ENCODE assay signal across 8 cellular contexts in the genomic region with DNA sequence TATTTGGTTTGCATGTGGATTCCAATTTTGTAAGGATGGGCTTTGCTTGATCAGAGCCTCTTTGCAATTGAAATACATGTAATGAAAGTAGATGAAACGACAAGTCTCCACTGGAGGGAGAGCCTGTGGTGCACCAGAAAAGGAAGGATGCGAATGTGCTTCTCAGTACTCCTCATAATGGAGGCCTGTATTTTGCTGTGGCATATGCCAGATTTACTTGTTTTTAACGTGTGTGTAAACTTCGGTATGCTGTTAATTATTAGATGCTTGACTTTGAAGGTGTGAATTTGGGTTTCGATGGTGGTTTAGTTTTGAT. TPM values are rescaled to one million over a fixed set of nuclear protein-coding genes. Genes with fewer than 3 reads are reported as not detected.
DNase-seq lines count a peak whose midpoint lies in the region; ATAC-seq and TF ChIP-seq lines count a peak whose summit lies in the region.

No MANE protein-coding gene starts in this region.

- DNase-seq in stimulated activated CD4-positive, alpha-beta T cell treated with anti-CD3 and anti-CD28 coated beads, Interleukin-2, amount 100 ng/mL, for 4 hours (ENCODE audit: low read depth): peak; percentile 10
- DNase-seq in stimulated activated CD4-positive, alpha-beta T cell treated with anti-CD3 and anti-CD28 coated beads, Interleukin-12 subunit alpha, Interleukin-12 subunit beta, amount 100 ng/mL, for 4 hours: no peak
- DNase-seq in activated CD4-positive, alpha-beta T cell treated with anti-CD3 and anti-CD28 coated beads for 48 hours: peak; percentile 40
- DNase-seq in fibroblast of mammary gland (ENCODE audit: low read depth) (peak; percentile 62), renal cortical epithelial cell (ENCODE audit: low read depth) (peak; percentile 52), UCSD-AML1 (lab: John Stamatoyannopoulos, UW; ENCODE audit: unreplicated experiment) (no peak)

- no peak overlapping the region for H3K9ac ChIP-seq in HUES64 (ENCODE audit: low read depth, low read length)

- 30% methylated on average over 5 of the region's 5 CpGs for WGBS in HUES64

- peak overlapping the region; percentile 93 for H3K4me3 ChIP-seq in HUES64 (ENCODE audit: low read length)
- no peak overlapping the region for H3K4me3 ChIP-seq in fibroblast of mammary gland (ENCODE audit: control insufficient read depth, low read depth, low read length)

- H3K36me3 ChIP-seq in HUES64 (ENCODE audit: insufficient read depth, low read length): peaks cover 22% of the 10 kb centered on the region

- TF ChIP-seq CTCF in fibroblast of mammary gland (conservative IDR thresholded peaks at IDR 0.05; ENCODE audit: control insufficient read depth, insufficient read depth, low read depth, low read length): peak; percentile 40

- no peaks in the 10 kb centered on the region for H3K9me3 ChIP-seq in HUES64 (ENCODE audit: insufficient read depth, low read depth, low read length)

- H3K27ac ChIP-seq in HUES64 (ENCODE audit: low read depth, low read length): no peak overlapping the region

- peaks cover 14% of the 10 kb centered on the region for H3K4me1 ChIP-seq in HUES64 (ENCODE audit: insufficient read depth, low read length)

- ATAC-seq in HG02852 (IDR thresholded peaks at IDR 0.05; ENCODE audit: unreplicated experiment): no peak

- peaks cover 4% of the 10 kb centered on the region; the same call in 1 of the 2 replicates for H3K27me3 ChIP-seq in HUES64 (ENCODE audit: insufficient read depth, low read length)

RNA-seq across cellular contexts. Expression of gene DYRK2, which starts 2.8 kb away (rescaled TPM):
- 21.2 TPM for polyA plus RNA-seq in HUES64 (2013, experiment 1 of 2)
- 24.3 TPM for polyA plus RNA-seq in HUES64 (2013, experiment 2 of 2)
- total RNA-seq in renal cortical epithelial cell: 35.1 and 81.7 TPM in 2 replicates

Comparison
In these comparisons a context has a peak if more than half of its experiments do, and no peak if none do; other contexts are left out.
1. DNase-seq: peak in stimulated activated CD4-positive, alpha-beta T cell treated with anti-CD3 and anti-CD28 coated beads, Interleukin-2, amount 100 ng/mL, for 4 hours (single experiment), activated CD4-positive, alpha-beta T cell treated with anti-CD3 and anti-CD28 coated beads for 48 hours (single experiment), fibroblast of mammary gland (single experiment) and renal cortical epithelial cell (single experiment); none in stimulated activated CD4-positive, alpha-beta T cell treated with anti-CD3 and anti-CD28 coated beads, Interleukin-12 subunit alpha, Interleukin-12 subunit beta, amount 100 ng/mL, for 4 hours (single experiment) and UCSD-AML1 (single experiment).